Comparison of ENCODE assay signal across 9 cellular contexts in genomic region chr5:124742983-124743533, GRCh38. TPM values are rescaled to one million over a fixed set of nuclear protein-coding genes. Genes with fewer than 3 reads are reported as not detected.
DNase-seq lines count a peak whose midpoint lies in the region; ATAC-seq and TF ChIP-seq lines count a peak whose summit lies in the region.
"Had no signal": no experiment of that assay in that cellular context is flagged by ENCODE, and none has a peak within 500 bp of the region (broad histone marks: within the 10 kb centered on the region; RNA-seq: fewer than 3 reads in every experiment).

No MANE protein-coding gene starts in this region.

- H3K27me3 ChIP-seq in IMR-90 (ENCODE audit: control insufficient read depth, insufficient read depth, low read length) = no peaks in the 10 kb centered on the region
- H3K27me3 ChIP-seq in ectodermal cell (ENCODE audit: control insufficient read depth, insufficient read depth, low read length, poor library complexity, severe bottlenecking) = no peaks in the 10 kb centered on the region

- H3K56ac ChIP-seq in IMR-90 (ENCODE audit: extremely low read depth, insufficient read depth, low read length) = peak overlapping the region; percentile 97; the same call in 1 of the 2 replicates

- dilution Hi-C loops in IMR-90 (cut with HindIII; ENCODE audit: low sequenced_read_pairs, unreplicated experiment) = no loop called here

- TF ChIP-seq RAD21 in IMR-90 (IDR thresholded peaks at IDR 0.05; ENCODE audit: low read length) = peak; percentile 20; the same call in 1 of the 2 replicates

- CTCF ChIA-PET in IMR-90 (lab: Yijun Ruan, JAX) = no interaction called here

- peak overlapping the region; percentile 16; the same call in 2 of the 3 replicates for H2BK15ac ChIP-seq in IMR-90 (ENCODE audit: low read depth, low read length)

- H2AK5ac ChIP-seq in IMR-90 (ENCODE audit: low read depth, low read length) = peak overlapping the region; percentile 67; the same call in 1 of the 2 replicates

- ATAC-seq in IMR-90 (ENCODE audit: low read depth) = peak; percentile 10; the same call in 1 of the 2 replicates
- peak; percentile 65 for ATAC-seq in omental fat pad (ENCODE audit: low FRiP score)
- ATAC-seq in HG02973 (IDR thresholded peaks at IDR 0.05; ENCODE audit: unreplicated experiment) = no peak
- ATAC-seq: stimulated activated naive CD8-positive, alpha-beta T cell treated with anti-CD3 and anti-CD28 coated beads, Interleukin-15, Interleukin-2, amounts not matched to agents 100 U/mL and 50 U/mL, for 24 hours had no signal

- in situ Hi-C loops in IMR-90 (cut with MboI; ENCODE audit: low sequenced_read_pairs) = loop anchor here (10.0 kb wide), 3 partner anchors 288 to 742 kb away; no protein-coding TSS in a partner anchor

- H3K4me1 ChIP-seq in IMR-90 (ENCODE audit: control insufficient read depth, insufficient read depth, low read length) (peaks cover 3% of the 10 kb centered on the region), ectodermal cell (ENCODE audit: control insufficient read depth, insufficient read depth, low read length) (peaks cover 5% of the 10 kb centered on the region)

- H3K18ac ChIP-seq in IMR-90 (ENCODE audit: low read depth, low read length) = peak overlapping the region; percentile 63

- peak overlapping the region; percentile 87 for H2BK20ac ChIP-seq in IMR-90 (ENCODE audit: low read depth, low read length)

- no peak overlapping the region for H2AFZ ChIP-seq in IMR-90 (replicated peaks; ENCODE audit: low read length, poor library complexity)

- no peaks in the 10 kb centered on the region for H3K9me1 ChIP-seq in IMR-90 (ENCODE audit: insufficient read depth, low read length)

- peaks cover 6% of the 10 kb centered on the region; the same call in 1 of the 2 replicates for H4K20me1 ChIP-seq in IMR-90 (ENCODE audit: insufficient read depth, low read length)

- peak overlapping the region; percentile 95 for H3K9ac ChIP-seq in IMR-90 (ENCODE audit: low read depth, low read length)

- H3K79me1 ChIP-seq in IMR-90 (ENCODE audit: low read depth in 1 of 2, low read length in 2 of 2) = peaks cover 13 to 44% of the 10 kb centered on the region in 2 experiments; a peak in 3 of 4 replicates

- H3K9me3 ChIP-seq in IMR-90 (ENCODE audit: control insufficient read depth, insufficient read depth, low read length) (no peaks in the 10 kb centered on the region), ectodermal cell (ENCODE audit: control insufficient read depth, low read length) (no peaks in the 10 kb centered on the region)

- peaks cover 2% of the 10 kb centered on the region; the same call in 1 of the 2 replicates for H3K36me3 ChIP-seq in IMR-90 (ENCODE audit: control insufficient read depth, insufficient read depth, low read length)
- H3K36me3 ChIP-seq in ectodermal cell (ENCODE audit: control insufficient read depth, insufficient read depth, low read length) = no peaks in the 10 kb centered on the region

- DNase-seq in ELR (ENCODE audit: low read depth) (peak; percentile 73), IMR-90 (peak; percentile 88), omental fat pad (ENCODE audit: low spot score) (no peak), NCI-H2029 treated with DMSO at 0.1 percent for 48 hours (lab: John Stamatoyannopoulos, UW) (no peak), DMS79 (lab: John Stamatoyannopoulos, UW) (no peak), T-helper 2 cell (no peak)
- DNase-seq: stimulated activated naive CD8-positive, alpha-beta T cell treated with anti-CD3 and anti-CD28 coated beads, Interleukin-15, Interleukin-2, amounts not matched to agents 100 U/mL and 50 U/mL, for 24 hours had no signal

- no peak for TF ChIP-seq POLR2A in IMR-90 (IDR thresholded peaks at IDR 0.05; ENCODE audit: low read depth, low read length)

- H3K14ac ChIP-seq in IMR-90 (replicated peaks; ENCODE audit: low read depth, low read length) = peak overlapping the region; percentile 83

- peak overlapping the region; percentile 26 to 82 for H4K8ac ChIP-seq in IMR-90 (ENCODE audit: low read depth in 2 of 2, low read length in 2 of 2)

- TF ChIP-seq CTCF in IMR-90 (conservative IDR thresholded peaks at IDR 0.05; ENCODE audit: low read depth, low read length) (no peak), omental fat pad (IDR thresholded peaks at IDR 0.05) (no peak)

- peak overlapping the region; percentile 70 for H2BK5ac ChIP-seq in IMR-90 (ENCODE audit: low read depth, low read length, poor library complexity, severe bottlenecking)

- H3K23ac ChIP-seq in IMR-90 (ENCODE audit: low read depth, low read length) = peak overlapping the region; percentile 93

- no TSS peak for BruUV-seq in IMR-90 (replicated peaks; lab: Mats Ljungman, UMichigan)

- H2BK120ac ChIP-seq in IMR-90 (ENCODE audit: low read depth, low read length) = peak overlapping the region; percentile 90

- POLR2A ChIA-PET in IMR-90 (lab: Charles Lee; ENCODE audit: unreplicated experiment) = interaction anchor here (0.6 kb wide), 1 partner anchor 84 kb away, joined by 3 read pairs; no protein-coding TSS in a partner anchor

- intact Hi-C loops in IMR-90 (cut with micrococcal nuclease) = loop anchor here (5.0 to 10.0 kb wide), 6 partner anchors 228 to 806 kb away; no protein-coding TSS in a partner anchor

- H2AK9ac ChIP-seq in IMR-90 (replicated peaks; ENCODE audit: low read depth, low read length, poor library complexity) = no peak overlapping the region

- peak overlapping the region; percentile 79 for H3K4me2 ChIP-seq in IMR-90 (ENCODE audit: low read depth, low read length)

- peak overlapping the region; percentile 65 for H4K5ac ChIP-seq in IMR-90 (ENCODE audit: low read depth, low read length)

- peak overlapping the region; percentile 83 for H3K4ac ChIP-seq in IMR-90 (ENCODE audit: low read depth, low read length)

- peak overlapping the region; percentile 67 for H3K4me3 ChIP-seq in IMR-90 (ENCODE audit: insufficient read depth, low read depth, low read length)
- H3K4me3 ChIP-seq in ectodermal cell (ENCODE audit: insufficient read depth, low read depth, low read length) = peak overlapping the region; percentile 79

- no CpG with 5 or more reads among the region's 6 CpGs for WGBS in IMR-90 (ENCODE audit: extremely low coverage in 2 of 2, insufficient read length in 1 of 2), 2 experiments
- 8 to 13% methylated on average over 6 of the region's 6 CpGs for WGBS in ectodermal cell, 2 experiments

- H3K27ac ChIP-seq in IMR-90 (ENCODE audit: insufficient read depth, low read length) (peak overlapping the region; percentile 81; the same call in 1 of the 2 replicates), ectodermal cell (ENCODE audit: insufficient read depth, low read depth, low read length, poor library complexity, severe bottlenecking) (peak overlapping the region; percentile 31)

- peak overlapping the region; percentile 80 for H4K91ac ChIP-seq in IMR-90 (ENCODE audit: insufficient read depth, low read depth, low read length)

TF ChIP-seq in IMR-90, 13 proteins besides CTCF, POLR2A, EP300 and RAD21:
- TF ChIP-seq USF2 (IDR thresholded peaks at IDR 0.05; ENCODE audit: low read depth, low read length) = no peak
- TF ChIP-seq NFE2L2 (IDR thresholded peaks at IDR 0.05; ENCODE audit: low read depth, low read length) = no peak
- no peak for TF ChIP-seq SMC3 (IDR thresholded peaks at IDR 0.05; ENCODE audit: low read depth, low read length)
- TF ChIP-seq FOS (IDR thresholded peaks at IDR 0.05; ENCODE audit: low read depth, low read length) = peak; percentile 72
- peak; percentile 39; the same call in 1 of the 2 replicates for TF ChIP-seq CEBPB (IDR thresholded peaks at IDR 0.05; ENCODE audit: low read depth, low read length)
- no peak for TF ChIP-seq RFX5 (IDR thresholded peaks at IDR 0.05; ENCODE audit: low read depth, low read length)
- TF ChIP-seq MAFK (IDR thresholded peaks at IDR 0.05; ENCODE audit: low read depth, low read length) = peak; percentile 42; the same call in 1 of the 2 replicates
- TF ChIP-seq CHD1 (IDR thresholded peaks at IDR 0.05; ENCODE audit: low read depth, low read length) = 0 out of 2 replicates have a peak, but pooled peaks have one; percentile 44

RNA-seq across cellular contexts. Expression of gene ZNF608, which starts 3.4 kb away (rescaled TPM):
- 15.1 and 16.4 TPM in 2 replicates for total RNA-seq in IMR-90 (2012; rRNA removed)
- polyA plus RNA-seq in IMR-90 (2012; rRNA removed) = 9.8 TPM in 2 replicates
- polyA plus RNA-seq in IMR-90 (2012; cell fraction: cytosol; rRNA removed) = 2.7 and 5.9 TPM in 2 replicates
- polyA plus RNA-seq in IMR-90 (2012; cell fraction: nucleus; rRNA removed; ENCODE audit: low replicate concordance) = 10.3 and 27.2 TPM in 2 replicates
- 155 TPM for polyA plus RNA-seq in ectodermal cell (2013, experiment 1 of 4)
- polyA plus RNA-seq in ectodermal cell (2013, experiment 2 of 4) = 207 TPM
- 118 TPM for polyA plus RNA-seq in ectodermal cell (2013, experiment 3 of 4)
- 135 TPM for polyA plus RNA-seq in ectodermal cell (2013, experiment 4 of 4)
- total RNA-seq in omental fat pad = 10 to 100 TPM; 14.8 to 26.2 (median 20.8) TPM

Comparison
In these comparisons a context has a peak if more than half of its experiments do, and no peak if none do; other contexts are left out.
1. DNase-seq: peak in ELR (single experiment) and IMR-90 (single experiment); none in omental fat pad (single experiment), NCI-H2029 treated with DMSO at 0.1 percent for 48 hours (single experiment), DMS79 (single experiment) and T-helper 2 cell (0 of 5).